In genomic region chr14:68981539-68981976, GRCh38 we compare ENCODE assay signal across 17 cellular contexts. TPM values are rescaled to one million over a fixed set of nuclear protein-coding genes. Genes with fewer than 3 reads are reported as not detected.
DNase-seq lines count a peak whose midpoint lies in the region; ATAC-seq and TF ChIP-seq lines count a peak whose summit lies in the region.
"Had no signal": no experiment of that assay in that cellular context is flagged by ENCODE, and none has a peak within 500 bp of the region (broad histone marks: within the 10 kb centered on the region; RNA-seq: fewer than 3 reads in every experiment).

No MANE protein-coding gene starts in this region.

- H3K36me3 ChIP-seq in mammary epithelial cell (ENCODE audit: insufficient read depth, low read length): peaks cover 2% of the 10 kb centered on the region
- no peaks in the 10 kb centered on the region for H3K36me3 ChIP-seq in breast epithelium
- no peaks in the 10 kb centered on the region for H3K36me3 ChIP-seq in muscle layer of colon (ENCODE audit: insufficient read depth, low read length)
- no peaks in the 10 kb centered on the region for H3K36me3 ChIP-seq in suprapubic skin
- H3K36me3 ChIP-seq: left ventricle myocardium inferior had no signal

- H3K36me3 Mint-ChIP-seq in chondrocyte (ENCODE audit: low read depth): peaks cover 10% of the 10 kb centered on the region

- TF ChIP-seq EP300 in suprapubic skin (IDR thresholded peaks at IDR 0.05): no peak

- H4K20me1 ChIP-seq in mammary epithelial cell (ENCODE audit: insufficient read depth, low read length): no peaks in the 10 kb centered on the region

- H3K4me1 ChIP-seq in mammary epithelial cell (ENCODE audit: insufficient read depth, low read length) (peaks cover 23% of the 10 kb centered on the region), breast epithelium (peaks cover 0 to 4% of the 10 kb centered on the region in 2 donors), muscle layer of colon (ENCODE audit: insufficient read depth, low read length) (peaks cover 35% of the 10 kb centered on the region), suprapubic skin (peaks cover 29% of the 10 kb centered on the region)

- H3K4me1 Mint-ChIP-seq in chondrocyte (ENCODE audit: low read depth): peaks cover 45% of the 10 kb centered on the region

- H3K9ac ChIP-seq in mammary epithelial cell (ENCODE audit: insufficient read depth, low read length) (no peak overlapping the region), muscle layer of colon (ENCODE audit: low read length) (no peak overlapping the region)

- H3K79me2 ChIP-seq in mammary epithelial cell (ENCODE audit: insufficient read depth, low read length): peaks cover 43% of the 10 kb centered on the region

- dilution Hi-C loops in mammary epithelial cell (cut with HindIII; ENCODE audit: low sequenced_read_pairs): loop anchor here (10.0 kb wide), 1 partner anchor 63 kb away; no protein-coding TSS in a partner anchor

- H3K27me3 ChIP-seq in mammary epithelial cell (ENCODE audit: insufficient read depth, low read length) (no peaks in the 10 kb centered on the region), breast epithelium (no peaks in the 10 kb centered on the region), muscle layer of colon (ENCODE audit: control insufficient read depth in 1 of 2, insufficient read depth in 2 of 2, low read length in 2 of 2) (no peaks in the 10 kb centered on the region), suprapubic skin (no peaks in the 10 kb centered on the region)
- H3K27me3 ChIP-seq: testis had no signal

- no peak for ATAC-seq in GM19328 (IDR thresholded peaks at IDR 0.05; ENCODE audit: unreplicated experiment)
- ATAC-seq: effector memory CD8-positive, alpha-beta T cell had no signal

- in situ Hi-C loops in mammary epithelial cell (cut with MboI; ENCODE audit: low sequenced_read_pairs in 2 of 2): no loop called here

- H3K9me3 ChIP-seq in mammary epithelial cell (replicated peaks; ENCODE audit: insufficient read depth, low read length): no peaks in the 10 kb centered on the region
- no peaks in the 10 kb centered on the region for H3K9me3 ChIP-seq in breast epithelium
- H3K9me3 ChIP-seq in muscle layer of colon (ENCODE audit: low read length): no peaks in the 10 kb centered on the region
- no peaks in the 10 kb centered on the region for H3K9me3 ChIP-seq in suprapubic skin
- H3K9me3 ChIP-seq: left ventricle myocardium inferior, testis had no signal

- peak overlapping the region; percentile 26 for H3K4me3 Mint-ChIP-seq in chondrocyte (ENCODE audit: unreplicated experiment)
- H3K4me3 Mint-ChIP-seq: activated B cell treated with CpG ODN at 0.5 μM for 24 hours; effector memory CD8-positive, alpha-beta T cell had no signal

- H3K4me3 ChIP-seq in mammary epithelial cell (replicated peaks in 1 of 3; ENCODE audit: insufficient read depth in 1 of 3, low read depth in 2 of 3, low read length in 3 of 3) (no peak overlapping the region), breast epithelium (no peak overlapping the region), muscle layer of colon (ENCODE audit: low read depth in 1 of 2, low read length in 2 of 2) (no peak overlapping the region), suprapubic skin (no peak overlapping the region)
- H3K4me3 ChIP-seq: left ventricle myocardium inferior, SK-N-MC, testis had no signal

- intact Hi-C loops in mammary epithelial cell (cut with micrococcal nuclease) (no loop called here), breast epithelium (cut with DNase I; ENCODE audit: low total_unique reads) (no loop called here)

- no peak for TF ChIP-seq CTCF in mammary epithelial cell (conservative IDR thresholded peaks at IDR 0.05 in 1 of 2, IDR thresholded peaks at IDR 0.05 in 1 of 2; ENCODE audit: extremely low read depth in 1 of 2, insufficient read depth in 1 of 2, low read depth in 1 of 2, low read length in 2 of 2)
- no peak for TF ChIP-seq CTCF in breast epithelium (IDR thresholded peaks at IDR 0.05)
- no peak for TF ChIP-seq CTCF in chondrocyte (IDR thresholded peaks at IDR 0.05)
- no peak for TF ChIP-seq CTCF in suprapubic skin (IDR thresholded peaks at IDR 0.05)

- CTCF ChIA-PET in mammary epithelial cell (lab: Charles Lee; ENCODE audit: low non-redundant PET): no interaction called here

- H2AFZ ChIP-seq in mammary epithelial cell (ENCODE audit: low read depth, low read length): peak overlapping the region; percentile 52

- no TSS peak for BruUV-seq in mammary epithelial cell (replicated peaks; lab: Mats Ljungman, UMichigan)

- H3K27ac ChIP-seq in mammary epithelial cell (ENCODE audit: insufficient read depth, low read depth, low read length) (no peak overlapping the region), breast epithelium (peak overlapping the region in 1 of 2 donors; percentile 30), muscle layer of colon (ENCODE audit: low read depth, low read length) (peak overlapping the region; percentile 90), suprapubic skin (no peak overlapping the region)
- H3K27ac ChIP-seq: left ventricle myocardium inferior, SK-N-MC, testis had no signal

- peak overlapping the region; percentile 96 for H3K27ac Mint-ChIP-seq in chondrocyte (ENCODE audit: unreplicated experiment)
- H3K27ac Mint-ChIP-seq: activated B cell treated with CpG ODN at 0.5 μM for 24 hours; effector memory CD8-positive, alpha-beta T cell had no signal

- no peaks in the 10 kb centered on the region for H3K27me3 Mint-ChIP-seq in chondrocyte (ENCODE audit: low read depth)

- H3K4me2 ChIP-seq in mammary epithelial cell (ENCODE audit: insufficient read depth, low read depth, low read length): peak overlapping the region; percentile 31

- DNase-seq in mammary epithelial cell: no peak
- no peak for DNase-seq in breast epithelium (ENCODE audit: low spot score in 2 of 2)
- no peak for DNase-seq in chondrocyte (ENCODE audit: low spot score)
- no peak for DNase-seq in NK-92 (lab: John Stamatoyannopoulos, UW; ENCODE audit: unreplicated experiment)
- DNase-seq in suprapubic skin (ENCODE audit: low spot score in 2 of 2): no peak
- DNase-seq in OCI-M2 (lab: John Stamatoyannopoulos, UW; ENCODE audit: unreplicated experiment): no peak
- DNase-seq: activated B cell treated with CpG ODN at 0.5 μM for 24 hours; activated CD8-positive, alpha-beta memory T cell treated with anti-CD3 and anti-CD28 coated beads, Interleukin-2, amount 50 U/mL, for 4 hours; Calu3; effector memory CD8-positive, alpha-beta T cell; left ventricle myocardium inferior; NCI-H1092; nucleus accumbens; testis had no signal

- 26% methylated on average over 7 of the region's 7 CpGs for WGBS in mammary epithelial cell (ENCODE audit: low coverage, missing lambda C conversion rate)
- WGBS in suprapubic skin: 70% methylated on average over 7 of the region's 7 CpGs

- H3K9me3 Mint-ChIP-seq in chondrocyte (ENCODE audit: low read depth): no peaks in the 10 kb centered on the region
- H3K9me3 Mint-ChIP-seq: activated B cell treated with CpG ODN at 0.5 μM for 24 hours; effector memory CD8-positive, alpha-beta T cell had no signal

- TF ChIP-seq POLR2A in breast epithelium (IDR thresholded peaks at IDR 0.05) (no peak), suprapubic skin (IDR thresholded peaks at IDR 0.05) (no peak)

RNA-seq across cellular contexts. Expression of gene ACTN1, which starts 2.5 kb away (rescaled TPM):
- total RNA-seq in mammary epithelial cell (1,000 to 10,000 TPM in 1 of 2 donors, 100 to 1,000 TPM in 1; 841 to 1,322 TPM), breast epithelium (100 to 1,000 TPM in 2 of 3 donors, 10 to 100 TPM in 1; 75.0 to 295 (median 290) TPM), chondrocyte (808 to 1,105 TPM (median 1,102 TPM) in 3 replicates), suprapubic skin (100 to 1,000 TPM in 2 of 4 donors, 10 to 100 TPM in 2; 76.8 to 117 (median 94.0) TPM)
- polyA plus RNA-seq in mammary epithelial cell: 813 TPM
- polyA minus RNA-seq in mammary epithelial cell: 1,325 TPM
